Comparison of ENCODE assay signal across 18 cellular contexts in the genomic region with DNA sequence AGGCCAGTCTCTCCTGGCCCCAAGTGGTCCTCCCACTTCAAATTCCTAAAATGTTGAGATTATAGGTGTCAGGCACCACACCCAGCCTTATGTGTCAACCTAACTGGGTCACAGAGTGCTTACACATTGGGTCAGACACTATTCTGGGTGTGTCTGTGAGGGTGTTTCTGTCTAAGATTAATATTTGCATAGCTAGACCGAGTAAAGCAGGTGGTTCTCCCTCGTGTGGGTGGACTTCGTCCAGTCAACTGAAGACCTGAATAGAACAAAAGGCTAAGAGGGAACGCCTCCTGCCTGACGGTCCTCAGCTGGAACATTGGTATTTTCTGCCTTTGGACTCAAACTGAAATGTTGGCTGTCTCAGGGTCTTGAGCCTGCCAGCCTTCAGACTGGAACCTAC. TPM values are rescaled to one million over a fixed set of nuclear protein-coding genes. Genes with fewer than 3 reads are reported as not detected.
DNase-seq lines count a peak whose midpoint lies in the region; ATAC-seq, FAIRE-seq and TF ChIP-seq lines count a peak whose summit lies in the region.
"Had no signal": no experiment of that assay in that cellular context is flagged by ENCODE, and none has a peak within 500 bp of the region (broad histone marks: within the 10 kb centered on the region; RNA-seq: fewer than 3 reads in every experiment).

No MANE protein-coding gene starts in this region.

- intact Hi-C loops in psoas muscle (cut with DNase I) = loop anchor here in 1 of 2 donors (5.0 kb wide), 1 partner anchor 243 kb away; no protein-coding TSS in a partner anchor

- peaks cover 9% of the 10 kb centered on the region for H3K4me1 ChIP-seq in psoas muscle
- H3K4me1 ChIP-seq: foreskin keratinocyte had no signal

- H3K4me3 ChIP-seq in bronchial epithelial cell (ENCODE audit: low read depth, low read length) (no peak overlapping the region), psoas muscle (no peak overlapping the region)
- H3K4me3 ChIP-seq: SJSA1 had no signal

- no peaks in the 10 kb centered on the region for H3K27me3 Mint-ChIP-seq in chondrocyte (ENCODE audit: low read depth)

- H3K4me1 Mint-ChIP-seq in chondrocyte (ENCODE audit: low read depth) = no peaks in the 10 kb centered on the region

- DNase-seq in bronchial epithelial cell (ENCODE audit: low read depth) (peak; percentile 47), psoas muscle (peak in 1 of 2 donors; percentile 46), chondrocyte (ENCODE audit: low spot score) (no peak), pons (ENCODE audit: low spot score) (no peak), NCI-H524 treated with DMSO at 0.1 percent for 48 hours (lab: John Stamatoyannopoulos, UW) (no peak)
- DNase-seq in effector CD8-positive, alpha-beta T cell (lab: John Stamatoyannopoulos, UW) = no peak
- DNase-seq: activated CD8-positive, alpha-beta T cell treated with anti-CD3 and anti-CD28 coated beads, Interleukin-2, amount 10 ng/mL, durations not matched to agents 7 days and 5 days; activated gamma-delta T cell treated with Interleukin-2 at 50 U/mL for 16 hours; foreskin keratinocyte; immature natural killer cell; NCI-H1105 treated with DMSO at 0.1 percent for 48 hours; NCI-H524 had no signal

- no peak for FAIRE-seq in bronchial epithelial cell (lab: Jason Lieb, UNC)
- FAIRE-seq: H54 had no signal

- WGBS in psoas muscle, 3 donors = 36 to 51% (median 45%) methylated on average over 5 of the region's 5 CpGs

- peaks cover 7% of the 10 kb centered on the region for H3K36me3 ChIP-seq in bronchial epithelial cell (ENCODE audit: control insufficient read depth, insufficient read depth, low read length)
- peaks cover 3 to 27% of the 10 kb centered on the region in 2 donors for H3K36me3 ChIP-seq in psoas muscle (ENCODE audit: insufficient read depth in 1 of 2, low read depth in 1 of 2)

- no peak overlapping the region for H3K27ac Mint-ChIP-seq in chondrocyte (ENCODE audit: unreplicated experiment)
- H3K27ac Mint-ChIP-seq: activated CD8-positive, alpha-beta T cell treated with anti-CD3 and anti-CD28 coated beads, Interleukin-2, amount 10 ng/mL, durations not matched to agents 7 days and 5 days; immature natural killer cell had no signal

- H3K27ac ChIP-seq in psoas muscle = peak overlapping the region; percentile 56
- H3K27ac ChIP-seq: foreskin keratinocyte, SJSA1 had no signal

- peaks cover 11% of the 10 kb centered on the region for H3K36me3 Mint-ChIP-seq in chondrocyte (ENCODE audit: low read depth)

- peak; percentile 55 for ATAC-seq in GM18517 (IDR thresholded peaks at IDR 0.05; ENCODE audit: unreplicated experiment)
- peak; percentile 54 for ATAC-seq in HG02798 (IDR thresholded peaks at IDR 0.05; ENCODE audit: poor library complexity, unreplicated experiment)
- peak; percentile 86 to 97 (median 94) for ATAC-seq in psoas muscle
- ATAC-seq: activated CD8-positive, alpha-beta T cell treated with anti-CD3 and anti-CD28 coated beads, Interleukin-2, amount 10 ng/mL, durations not matched to agents 7 days and 5 days; foreskin keratinocyte; sciatic nerve had no signal

- H3K4me3 Mint-ChIP-seq in chondrocyte (ENCODE audit: unreplicated experiment) = no peak overlapping the region
- H3K4me3 Mint-ChIP-seq: activated CD8-positive, alpha-beta T cell treated with anti-CD3 and anti-CD28 coated beads, Interleukin-2, amount 10 ng/mL, durations not matched to agents 7 days and 5 days; CD14-positive monocyte; immature natural killer cell had no signal

- H3K27me3 ChIP-seq in bronchial epithelial cell (ENCODE audit: control insufficient read depth, insufficient read depth, low read length) = no peaks in the 10 kb centered on the region
- no peaks in the 10 kb centered on the region for H3K27me3 ChIP-seq in psoas muscle (ENCODE audit: insufficient read depth in 3 of 3, low read length in 2 of 3)
- H3K27me3 ChIP-seq: SJSA1 had no signal

- TF ChIP-seq CTCF in bronchial epithelial cell (IDR thresholded peaks at IDR 0.05; ENCODE audit: insufficient read depth, low read length, severe bottlenecking) (no peak), psoas muscle (IDR thresholded peaks at IDR 0.05) (no peak), chondrocyte (IDR thresholded peaks at IDR 0.05) (no peak)

- H3K9me3 ChIP-seq in psoas muscle = no peaks in the 10 kb centered on the region
- H3K9me3 ChIP-seq: SJSA1 had no signal

- H3K9me3 Mint-ChIP-seq in chondrocyte (ENCODE audit: low read depth) = no peaks in the 10 kb centered on the region
- H3K9me3 Mint-ChIP-seq: immature natural killer cell had no signal

RNA-seq across cellular contexts. Expression of gene PPIF, which starts 11.5 kb away (rescaled TPM):
- 19.5 and 27.1 TPM in 2 replicates for total RNA-seq in bronchial epithelial cell
- total RNA-seq in psoas muscle = 100 to 1,000 TPM in 2 of 4 donors, 10 to 100 TPM in 2; 44.6 to 181 (median 89.4) TPM
- polyA plus RNA-seq in psoas muscle = 100 to 1,000 TPM in 1 of 3 donors, 10 to 100 TPM in 2; 85.4 to 297 (median 85.9) TPM
- total RNA-seq in chondrocyte = 11.0 to 16.2 TPM (median 15.2 TPM) in 3 replicates
